ENCODE assay signal across 1 cellular context in genomic region chr2:160667811-160668210, GRCh38.
TF ChIP-seq lines count a peak whose summit lies in the region.

No MANE protein-coding gene starts in this region.

TF ChIP-seq in SK-N-SH treated with all-trans-retinoic acid at 6 μM for 48 hours, 23 proteins besides CTCF, POLR2A, EP300 and RAD21 (continued from another document):
- TF ChIP-seq TOX (CRISPR knock-in tag; IDR thresholded peaks at IDR 0.05; ENCODE audit: borderline replicate concordance) (no peak), ESRRG (CRISPR knock-in tag; IDR thresholded peaks at IDR 0.05) (no peak), SNAI2 (CRISPR knock-in tag; IDR thresholded peaks at IDR 0.05) (no peak), POU6F1 (CRISPR knock-in tag; IDR thresholded peaks at IDR 0.05; ENCODE audit: borderline replicate concordance, low read depth) (no peak), CSDC2 (CRISPR knock-in tag; IDR thresholded peaks at IDR 0.05) (no peak), ARNTL (CRISPR knock-in tag; IDR thresholded peaks at IDR 0.05; ENCODE audit: borderline replicate concordance, low read depth) (no peak), GLIS3 (CRISPR knock-in tag; IDR thresholded peaks at IDR 0.05) (no peak), ZC3H10 (CRISPR knock-in tag; IDR thresholded peaks at IDR 0.05) (no peak), ZFP30 (CRISPR knock-in tag; IDR thresholded peaks at IDR 0.05) (no peak), CSRNP3 (CRISPR knock-in tag; IDR thresholded peaks at IDR 0.05) (no peak), BACH2 (CRISPR knock-in tag; IDR thresholded peaks at IDR 0.05; ENCODE audit: borderline replicate concordance) (no peak), ISL1 (CRISPR knock-in tag; IDR thresholded peaks at IDR 0.05) (no peak), ZFP3 (CRISPR knock-in tag; IDR thresholded peaks at IDR 0.05) (no peak)
- TF ChIP-seq, protein P1, sequence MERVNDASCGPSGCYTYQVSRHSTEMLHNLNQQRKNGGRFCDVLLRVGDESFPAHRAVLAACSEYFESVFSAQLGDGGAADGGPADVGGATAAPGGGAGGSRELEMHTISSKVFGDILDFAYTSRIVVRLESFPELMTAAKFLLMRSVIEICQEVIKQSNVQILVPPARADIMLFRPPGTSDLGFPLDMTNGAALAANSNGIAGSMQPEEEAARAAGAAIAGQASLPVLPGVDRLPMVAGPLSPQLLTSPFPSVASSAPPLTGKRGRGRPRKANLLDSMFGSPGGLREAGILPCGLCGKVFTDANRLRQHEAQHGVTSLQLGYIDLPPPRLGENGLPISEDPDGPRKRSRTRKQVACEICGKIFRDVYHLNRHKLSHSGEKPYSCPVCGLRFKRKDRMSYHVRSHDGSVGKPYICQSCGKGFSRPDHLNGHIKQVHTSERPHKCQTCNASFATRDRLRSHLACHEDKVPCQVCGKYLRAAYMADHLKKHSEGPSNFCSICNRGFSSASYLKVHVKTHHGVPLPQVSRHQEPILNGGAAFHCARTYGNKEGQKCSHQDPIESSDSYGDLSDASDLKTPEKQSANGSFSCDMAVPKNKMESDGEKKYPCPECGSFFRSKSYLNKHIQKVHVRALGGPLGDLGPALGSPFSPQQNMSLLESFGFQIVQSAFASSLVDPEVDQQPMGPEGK (CRISPR knock-in tag; IDR thresholded peaks at IDR 0.05; ENCODE audit: borderline replicate concordance) = no peak
TF ChIP-seq in SK-N-SH treated with all-trans-retinoic acid at 6 μM for 48 hours: peak in this region for 0.
